8 cellular contexts compared by ENCODE assay signal in the genomic region with DNA sequence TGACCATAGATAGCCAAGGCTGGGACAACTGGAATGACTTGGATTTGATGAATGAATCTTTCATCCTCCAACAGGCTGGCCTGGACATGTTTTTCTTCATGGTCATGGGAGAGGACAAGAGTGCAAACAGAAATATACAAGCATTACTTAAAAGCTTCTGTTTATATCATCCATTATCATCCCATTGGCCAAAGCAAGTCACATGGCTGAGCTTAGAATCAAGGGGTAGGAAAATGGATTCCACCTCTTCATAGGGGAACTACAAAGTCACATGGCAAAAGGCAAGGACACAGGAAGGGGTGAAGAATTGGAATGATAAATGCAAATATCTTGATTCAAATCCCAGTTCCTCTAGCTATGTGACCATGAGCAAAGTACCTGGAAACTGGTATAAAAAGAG.
"Had no signal": no experiment of that assay in that cellular context is flagged by ENCODE, and none has a peak within 500 bp of the region (broad histone marks: within the 10 kb centered on the region; RNA-seq: fewer than 3 reads in every experiment).

No MANE protein-coding gene starts in this region.

- H3K4me3 ChIP-seq: GM12878 had no signal

- ATAC-seq: GM12878 had no signal

- FAIRE-seq: G401.6, GM12878, GM12891, GM12892, GM18507, GM19239 had no signal

- DNase-seq: GDM1, GF-D8 had no signal
